10 cellular contexts compared by ENCODE assay signal in the genomic region with DNA sequence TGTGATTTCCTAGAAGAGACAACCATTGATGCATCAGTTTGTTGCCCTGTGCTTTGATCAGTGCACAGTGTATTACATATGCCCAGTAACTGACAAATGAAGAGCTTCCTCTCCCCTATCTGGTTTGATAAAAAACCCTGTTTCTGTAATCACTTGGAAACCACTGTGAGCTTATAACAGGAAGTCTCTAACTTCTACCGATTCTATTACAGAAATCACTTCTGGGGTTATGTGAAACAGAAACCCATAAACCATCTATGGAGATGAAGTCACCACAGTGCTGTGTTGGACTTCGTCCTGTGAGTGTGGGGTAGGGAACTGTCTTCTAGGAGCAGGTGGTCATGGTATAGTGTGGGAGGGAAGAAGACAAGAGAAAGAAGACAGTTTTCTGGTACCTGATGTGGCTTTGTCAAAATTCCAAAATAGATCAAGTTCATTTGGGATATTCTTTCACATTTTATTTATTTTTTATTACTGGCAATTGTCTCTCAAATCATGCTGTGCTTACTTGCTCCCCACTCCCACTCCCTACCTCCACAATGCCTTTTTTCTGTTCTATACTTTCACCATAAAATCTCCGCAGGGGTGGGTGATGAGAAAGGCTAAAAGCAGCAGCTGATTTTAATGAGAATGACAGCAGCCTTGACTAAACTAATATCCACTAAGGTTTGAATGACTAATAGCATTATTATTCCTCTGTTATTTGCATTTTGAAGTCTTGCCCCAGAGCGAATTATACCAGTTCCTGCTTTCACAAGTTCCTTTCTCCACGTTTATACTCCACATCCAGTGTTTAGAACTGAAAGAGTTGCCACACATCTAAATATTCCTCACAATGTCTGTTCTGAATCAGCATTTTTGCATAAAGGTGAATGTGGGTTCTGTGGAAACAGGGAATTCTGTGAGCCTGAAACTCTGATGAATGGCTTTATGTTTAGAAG. TPM values are rescaled to one million over a fixed set of nuclear protein-coding genes. Genes with fewer than 3 reads are reported as not detected.
DNase-seq lines count a peak whose midpoint lies in the region; ATAC-seq, FAIRE-seq and TF ChIP-seq lines count a peak whose summit lies in the region.
"Had no signal": no experiment of that assay in that cellular context is flagged by ENCODE, and none has a peak within 500 bp of the region (broad histone marks: within the 10 kb centered on the region; RNA-seq: fewer than 3 reads in every experiment).

No MANE protein-coding gene starts in this region.

- peak overlapping the region; percentile 33; the same call in 1 of the 2 replicates for H3K4me3 ChIP-seq in PC-9
- no peak overlapping the region for H3K4me3 ChIP-seq in HepG2 (replicated peaks in 1 of 3; ENCODE audit: insufficient read depth in 1 of 3, low read depth in 2 of 3, low read length in 3 of 3)
- H3K4me3 ChIP-seq in gastroesophageal sphincter: no peak overlapping the region
- H3K4me3 ChIP-seq in psoas muscle: no peak overlapping the region

- CTCF ChIA-PET in PC-9 (lab: Charles Lee): interaction anchor here (0.6 kb wide), 2 partner anchors 14 to 1498 kb away, joined by 3 to 4 read pairs; no protein-coding TSS in a partner anchor
- CTCF ChIA-PET in HepG2 (lab: Yijun Ruan, JAX; ENCODE audit: low intra/inter-chr PET ratio, low total read pairs): no interaction called here

- in situ Hi-C loops in HepG2 (cut with HindIII; ENCODE audit: extremely low pct_ligation_motif_present, low pct_unique_long_range_greater_than_20kb): no loop called here

- TF ChIP-seq EP300 in HepG2 (IDR thresholded peaks at IDR 0.05; ENCODE audit: low read depth in 2 of 2, low read length in 2 of 2): no peak
- TF ChIP-seq EP300 in HepG2 (CRISPR knock-in tag; IDR thresholded peaks at IDR 0.05; ENCODE audit: borderline replicate concordance): no peak
- no peak for TF ChIP-seq EP300 in gastroesophageal sphincter (IDR thresholded peaks at IDR 0.05)

- peak overlapping the region; percentile 95 for H3K27ac ChIP-seq in PC-9
- H3K27ac ChIP-seq in HepG2 (ENCODE audit: extremely low read length, insufficient read depth, low read length): no peak overlapping the region
- H3K27ac ChIP-seq in gastroesophageal sphincter: peak overlapping the region in 2 of 4 donors; percentile 14
- no peak overlapping the region for H3K27ac ChIP-seq in psoas muscle
- H3K27ac ChIP-seq: parathyroid adenoma had no signal

- ATAC-seq in GM18858 (IDR thresholded peaks at IDR 0.05; ENCODE audit: unreplicated experiment): peak; percentile 98
- ATAC-seq in HG02884 (IDR thresholded peaks at IDR 0.05; ENCODE audit: unreplicated experiment): peak; percentile 94
- no peak for ATAC-seq in HepG2
- ATAC-seq in gastroesophageal sphincter: no peak
- no peak for ATAC-seq in psoas muscle

- H3K4me2 ChIP-seq in PC-9: peak overlapping the region; percentile 62
- no peak overlapping the region for H3K4me2 ChIP-seq in HepG2 (ENCODE audit: low read depth, low read length)

- peaks cover 51% of the 10 kb centered on the region for H3K4me1 ChIP-seq in PC-9 (replicated peaks; ENCODE audit: insufficient read depth)
- H3K4me1 ChIP-seq in HepG2 (ENCODE audit: insufficient read depth, low read length): no peaks in the 10 kb centered on the region
- H3K4me1 ChIP-seq in gastroesophageal sphincter: peaks cover 0 to 20% (median 0%) of the 10 kb centered on the region in 3 donors
- H3K4me1 ChIP-seq in psoas muscle: no peaks in the 10 kb centered on the region
- H3K4me1 ChIP-seq: parathyroid adenoma had no signal

- H3F3A ChIP-seq in PC-9 (ENCODE audit: insufficient read depth, low read depth): peaks cover 21% of the 10 kb centered on the region

- 12% methylated on average over 5 of the region's 5 CpGs for WGBS in HepG2 (ENCODE audit: low lambda C conversion rate)
- WGBS in gastroesophageal sphincter (ENCODE audit: low coverage in 1 of 2), 2 donors: 32 to 40% methylated on average over 3 to 5 of the region's 5 CpGs
- WGBS in psoas muscle, 3 donors: 52 to 56% (median 52%) methylated on average over 5 of the region's 5 CpGs

- intact Hi-C loops in PC-9 (cut with micrococcal nuclease; ENCODE audit: unreplicated experiment) (loop anchor here (5.0 kb wide), 3 partner anchors 387 to 932 kb away; no protein-coding TSS in a partner anchor), HepG2 (cut with micrococcal nuclease; ENCODE audit: unreplicated experiment) (no loop called here), psoas muscle (cut with DNase I) (no loop called here)

- no peaks in the 10 kb centered on the region for H3K9me2 ChIP-seq in PC-9 (ENCODE audit: insufficient read depth)

- H3K9ac ChIP-seq in HepG2 (ENCODE audit: insufficient read depth, low read depth, low read length): no peak overlapping the region
- H3K9ac ChIP-seq: parathyroid adenoma had no signal

- no peaks in the 10 kb centered on the region for H3K79me2 ChIP-seq in PC-9 (ENCODE audit: low read depth)
- no peaks in the 10 kb centered on the region for H3K79me2 ChIP-seq in HepG2 (ENCODE audit: insufficient read depth, low read length)
- H3K79me2 ChIP-seq: parathyroid adenoma had no signal

- 0 out of 2 replicates have a peak, but pooled peaks cover 3% of the 10 kb centered on the region for H3K9me3 ChIP-seq in PC-9 (ENCODE audit: insufficient read depth, low read depth)
- no peaks in the 10 kb centered on the region for H3K9me3 ChIP-seq in HepG2 (ENCODE audit: low read length)
- H3K9me3 ChIP-seq in gastroesophageal sphincter: no peaks in the 10 kb centered on the region
- H3K9me3 ChIP-seq in psoas muscle: no peaks in the 10 kb centered on the region

- no peak for TF ChIP-seq POLR2A in HepG2 (IDR thresholded peaks at IDR 0.05; ENCODE audit: insufficient read depth in 1 of 2, low read depth in 2 of 2, low read length in 2 of 2)
- TF ChIP-seq POLR2A in gastroesophageal sphincter (IDR thresholded peaks at IDR 0.05): no peak

- no peak for FAIRE-seq in HepG2 (lab: Jason Lieb, UNC)

- no peak for TF ChIP-seq RAD21 in HepG2 (CRISPR knock-in tag; IDR thresholded peaks at IDR 0.05)

- H3K36me3 ChIP-seq in PC-9 (ENCODE audit: low read depth) (no peaks in the 10 kb centered on the region), HepG2 (replicated peaks in 1 of 2; ENCODE audit: control insufficient read depth in 1 of 2, insufficient read depth in 2 of 2, low read length in 2 of 2) (no peaks in the 10 kb centered on the region), gastroesophageal sphincter (no peaks in the 10 kb centered on the region), psoas muscle (ENCODE audit: insufficient read depth in 1 of 2, low read depth in 1 of 2) (no peaks in the 10 kb centered on the region)

- TF ChIP-seq CTCF in PC-9 (conservative IDR thresholded peaks at IDR 0.05) (no peak), HepG2 (CRISPR knock-in tag; IDR thresholded peaks at IDR 0.05) (no peak), gastroesophageal sphincter (IDR thresholded peaks at IDR 0.05) (no peak), psoas muscle (IDR thresholded peaks at IDR 0.05) (no peak)

- BruUV-seq in PC-9 (replicated peaks; lab: Mats Ljungman, UMichigan) (no TSS peak), HepG2 (replicated peaks; lab: Mats Ljungman, UMichigan) (no TSS peak)

- peak overlapping the region; percentile 69 for H2AFZ ChIP-seq in PC-9
- no peak overlapping the region for H2AFZ ChIP-seq in HepG2 (ENCODE audit: low read length)
- H2AFZ ChIP-seq: parathyroid adenoma had no signal

- DNase-seq in PC-9 (peak in 1 of 2 experiments; percentile 91), HepG2 (ENCODE audit: low spot score) (no peak), NCI-H1105 (lab: John Stamatoyannopoulos, UW) (no peak), Kasumi-1 (lab: John Stamatoyannopoulos, UW) (no peak), psoas muscle (no peak)

- H4K20me1 ChIP-seq in PC-9 (ENCODE audit: insufficient read depth): no peaks in the 10 kb centered on the region
- no peaks in the 10 kb centered on the region for H4K20me1 ChIP-seq in HepG2 (ENCODE audit: insufficient read depth, low read length)

- H3K27me3 ChIP-seq in PC-9 (ENCODE audit: insufficient read depth, low read depth): no peaks in the 10 kb centered on the region
- no peaks in the 10 kb centered on the region for H3K27me3 ChIP-seq in HepG2 (ENCODE audit: control insufficient read depth in 1 of 2, insufficient read depth in 2 of 2, low read length in 2 of 2)
- no peaks in the 10 kb centered on the region for H3K27me3 ChIP-seq in gastroesophageal sphincter
- no peaks in the 10 kb centered on the region for H3K27me3 ChIP-seq in psoas muscle (ENCODE audit: insufficient read depth in 3 of 3, low read length in 2 of 3)

- POLR2A ChIA-PET in PC-9 (lab: Charles Lee; ENCODE audit: unreplicated experiment): interaction anchor here (0.6 to 0.8 kb wide), 3 partner anchors 55 to 538 kb away, joined by 5 to 10 read pairs (median 6); no protein-coding TSS in a partner anchor
- POLR2A ChIA-PET in HepG2 (lab: Yijun Ruan, JAX): no interaction called here

TF ChIP-seq in HepG2, 621 proteins besides CTCF, POLR2A, EP300 and RAD21 (continues in another document):
- no peak for TF ChIP-seq ZNF30 (CRISPR knock-in tag; IDR thresholded peaks at IDR 0.05)

RNA-seq across cellular contexts. Expression of gene RND3, which starts 41.7 kb away (rescaled TPM):
- total RNA-seq in PC-9 (2021) (72.9 and 99.1 TPM in 2 replicates), HepG2 (2016; rRNA removed; fragmentation: Illumina TruSeq; extraction: Trizol) (0.13 and 0.73 TPM in 2 replicates), gastroesophageal sphincter (100 to 1,000 TPM in 2 of 4 donors, 10 to 100 TPM in 2; 31.0 to 154 (median 81.0) TPM), psoas muscle (10 to 100 TPM in 3 of 4 donors, 1 to 10 TPM in 1; 8.8 to 25.7 (median 16.4) TPM)
- total RNA-seq in HepG2 (2016; cell fraction: cytosol; rRNA removed; fragmentation: Illumina TruSeq; extraction: Trizol; ENCODE audit: low read depth): not detected in 2 replicates
- 0.19 and 0.71 TPM in 2 replicates for total RNA-seq in HepG2 (2016; cell fraction: insoluble cytoplasmic fraction; rRNA removed; fragmentation: Illumina TruSeq; extraction: Trizol)
- 0.10 and 0.25 TPM in 2 replicates for total RNA-seq in HepG2 (2016; cell fraction: membrane; rRNA removed; fragmentation: Illumina TruSeq; extraction: Trizol)
- total RNA-seq in HepG2 (2016; cell fraction: nucleus; rRNA removed; fragmentation: Illumina TruSeq; extraction: Trizol): 0.41 and 0.59 TPM in 2 replicates
- polyA plus RNA-seq in HepG2 (2011; rRNA removed) (0.24 and 0.42 TPM in 2 replicates), psoas muscle (10 to 100 TPM in 1 of 3 donors, 1 to 10 TPM in 2; 9.7 to 55.3 (median 9.7) TPM)
- 0.17 and 0.42 TPM in 2 replicates for polyA plus RNA-seq in HepG2 (2011; cell fraction: cytosol; rRNA removed)
- 0.59 TPM in 1 of 2 replicates, not detected in the other for polyA plus RNA-seq in HepG2 (2011; cell fraction: nucleus; rRNA removed)
- 0.17 and 0.20 TPM in 2 replicates for polyA plus RNA-seq in HepG2 (2012)
- not detected in 2 replicates for polyA plus RNA-seq in HepG2 (2016; cell fraction: cytosol; fragmentation: Illumina TruSeq; extraction: Trizol; ENCODE audit: low read depth)
- 0.29 and 0.58 TPM in 2 replicates for polyA plus RNA-seq in HepG2 (2016; cell fraction: insoluble cytoplasmic fraction; fragmentation: Illumina TruSeq; extraction: Trizol; ENCODE audit: low read depth)
- not detected in 2 replicates for polyA plus RNA-seq in HepG2 (2016; cell fraction: membrane; fragmentation: Illumina TruSeq; extraction: Trizol; ENCODE audit: low read depth)
- 0.27 and 0.67 TPM in 2 replicates for polyA plus RNA-seq in HepG2 (2016; cell fraction: nucleus; fragmentation: Illumina TruSeq; extraction: Trizol; ENCODE audit: insufficient read depth, low read depth)
- 34.6 TPM in 1 of 2 replicates, not detected in the other for polyA minus RNA-seq in HepG2 (2011; rRNA and poly(A)+ RNA removed; ENCODE audit: low replicate concordance)
- 0.69 and 0.70 TPM in 2 replicates for polyA minus RNA-seq in HepG2 (2011; cell fraction: cytosol; rRNA and poly(A)+ RNA removed)
- polyA minus RNA-seq in HepG2 (2011; cell fraction: nucleus; rRNA and poly(A)+ RNA removed): 0.87 and 1.0 TPM in 2 replicates
- total RNA-seq: T-helper 2 cell treated with Interferon-gamma antibody and Interleukin-4, amounts not matched to agents 100 ng/mL and 5 ng/mL, for 36 hours had no signal

Comparison
In these comparisons a context has a peak if more than half of its experiments do, and no peak if none do; other contexts are left out.
1. ATAC-seq: peak in GM18858 (single experiment) and HG02884 (single experiment); none in HepG2 (single experiment), gastroesophageal sphincter (single experiment) and psoas muscle (0 of 4).
2. RNA of gene RND3, which starts 41.7 kb away (total RNA-seq): 31.0 to 154 TPM in gastroesophageal sphincter, 72.9 to 99.1 TPM in PC-9 and 8.8 to 25.7 TPM in psoas muscle; 0.10 to 0.73 TPM in HepG2; every median in the first group is over 4 times any median in the second.